In the genomic region with DNA sequence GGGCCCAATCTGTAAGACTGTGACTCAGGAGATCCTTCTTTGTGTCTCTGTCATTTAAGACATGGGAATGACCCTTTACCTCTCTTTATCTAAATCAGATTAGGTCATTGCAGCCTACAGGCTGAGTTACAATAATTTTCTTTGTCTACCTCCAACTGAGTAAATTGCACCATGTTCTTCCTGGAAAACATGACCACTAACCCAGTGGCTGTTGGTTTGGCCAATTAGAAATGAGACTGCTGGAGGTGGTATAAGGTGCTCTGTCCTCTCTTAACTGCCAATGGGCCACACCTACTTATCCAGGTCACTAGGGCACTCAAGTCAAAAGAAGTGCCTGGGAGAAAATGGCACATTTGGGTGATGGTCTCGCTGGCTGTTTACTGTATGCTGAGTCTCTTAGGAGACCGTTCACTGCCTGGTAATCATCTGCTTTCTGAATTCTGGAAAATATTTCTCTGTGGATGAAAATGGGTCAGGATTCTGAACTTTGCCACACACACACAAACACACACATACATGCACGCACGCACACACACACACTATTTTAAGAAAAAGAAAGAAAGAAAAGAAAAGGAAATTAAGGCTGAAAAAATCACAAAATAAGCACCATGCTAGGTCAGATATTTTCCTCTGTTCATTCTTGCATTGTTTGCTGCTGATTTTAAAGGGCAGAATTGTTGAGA, we compare ENCODE assay signal across 9 cellular contexts. TPM values are rescaled to one million over a fixed set of nuclear protein-coding genes. Genes with fewer than 3 reads are reported as not detected.
DNase-seq lines count a peak whose midpoint lies in the region; ATAC-seq and TF ChIP-seq lines count a peak whose summit lies in the region.
"Had no signal": no experiment of that assay in that cellular context is flagged by ENCODE, and none has a peak within 500 bp of the region (broad histone marks: within the 10 kb centered on the region; RNA-seq: fewer than 3 reads in every experiment).

No MANE protein-coding gene starts in this region.

- no peak overlapping the region for H3K27ac ChIP-seq in body of pancreas
- H3K27ac ChIP-seq in mucosa of rectum (ENCODE audit: low read depth in 2 of 2, low read length in 2 of 2), result peak overlapping the region; percentile 93

- H3K4me1 ChIP-seq in body of pancreas (no peaks in the 10 kb centered on the region), mucosa of rectum (ENCODE audit: control insufficient read depth in 2 of 2, insufficient read depth in 2 of 2, low read length in 2 of 2) (peaks cover 43 to 61% of the 10 kb centered on the region in 2 donors)

- DNase-seq in AG20443 (ENCODE audit: low spot score), result peak; percentile 11
- peak; percentile 16 for DNase-seq in HuH-7.5 (ENCODE audit: low spot score)
- no peak for DNase-seq in body of pancreas
- DNase-seq in T-helper 1 cell, result no peak
- DNase-seq in MV-4-11 (lab: John Stamatoyannopoulos, UW), result no peak
- DNase-seq in medulla oblongata (ENCODE audit: extremely low spot score), result no peak
- DNase-seq: NCI-H1930 had no signal

- no peaks in the 10 kb centered on the region for H3K27me3 ChIP-seq in body of pancreas
- no peaks in the 10 kb centered on the region for H3K27me3 ChIP-seq in mucosa of rectum (ENCODE audit: control insufficient read depth in 2 of 2, insufficient read depth in 2 of 2, low read length in 2 of 2)

- H3K36me3 ChIP-seq in body of pancreas (replicated peaks in 1 of 2; ENCODE audit: insufficient read depth in 1 of 2, low read depth in 2 of 2) (no peaks in the 10 kb centered on the region), mucosa of rectum (ENCODE audit: control insufficient read depth in 2 of 2, insufficient read depth in 2 of 2, low read length in 2 of 2) (peaks cover 4% of the 10 kb centered on the region in 2 donors)

- no peak for TF ChIP-seq CTCF in body of pancreas (IDR thresholded peaks at IDR 0.05)

- WGBS in body of pancreas, 2 donors, result 88 to 90% methylated on average over 4 of the region's 4 CpGs

- H3K4me3 ChIP-seq in body of pancreas (no peak overlapping the region), mucosa of rectum (ENCODE audit: low read length in 2 of 2) (peak overlapping the region; percentile 7 to 59)

- no peak for TF ChIP-seq POLR2A in body of pancreas (IDR thresholded peaks at IDR 0.05)

- no peaks in the 10 kb centered on the region for H3K9me3 ChIP-seq in body of pancreas
- no peaks in the 10 kb centered on the region for H3K9me3 ChIP-seq in mucosa of rectum (ENCODE audit: control insufficient read depth in 2 of 2, low read length in 2 of 2)

- H3K9ac ChIP-seq in mucosa of rectum (ENCODE audit: low read depth in 1 of 2, low read length in 2 of 2), result peak overlapping the region; percentile 64 to 72

- ATAC-seq in body of pancreas (peak; percentile 47), HG02840 (IDR thresholded peaks at IDR 0.05; ENCODE audit: low FRiP score, unreplicated experiment) (no peak)

- intact Hi-C loops in body of pancreas (cut with DNase I), result no loop called here

RNA-seq across cellular contexts. Expression of gene STAMBPL1, which starts 16.4 kb away (rescaled TPM):
- 10 to 100 TPM; 10.1 to 26.7 TPM for total RNA-seq in body of pancreas

RNA-seq across cellular contexts. Expression of gene ANKRD22, which starts 44.8 kb away (rescaled TPM):
- 10 to 100 TPM in 1 of 2 donors, 1 to 10 TPM in 1; 5.9 to 13.5 TPM for total RNA-seq in body of pancreas

RNA-seq across cellular contexts. Expression of gene ACTA2, which starts 56.1 kb away (rescaled TPM):
- total RNA-seq in body of pancreas, result 100 to 1,000 TPM in 1 of 2 donors, 10 to 100 TPM in 1; 41.5 to 136 TPM

Comparison
In these comparisons a context has a peak if more than half of its experiments do, and no peak if none do; other contexts are left out.
1. DNase-seq: peak in AG20443 (single experiment) and HuH-7.5 (single experiment); none in body of pancreas (0 of 4), T-helper 1 cell (0 of 5), MV-4-11 (single experiment) and medulla oblongata (single experiment).
2. H3K27ac ChIP-seq: peak in mucosa of rectum (2 of 2); none in body of pancreas (0 of 4).
3. H3K4me3 ChIP-seq: peak in mucosa of rectum (2 of 2); none in body of pancreas (0 of 2).